Comparison of ENCODE assay signal across 1 cellular context in the genomic region with DNA sequence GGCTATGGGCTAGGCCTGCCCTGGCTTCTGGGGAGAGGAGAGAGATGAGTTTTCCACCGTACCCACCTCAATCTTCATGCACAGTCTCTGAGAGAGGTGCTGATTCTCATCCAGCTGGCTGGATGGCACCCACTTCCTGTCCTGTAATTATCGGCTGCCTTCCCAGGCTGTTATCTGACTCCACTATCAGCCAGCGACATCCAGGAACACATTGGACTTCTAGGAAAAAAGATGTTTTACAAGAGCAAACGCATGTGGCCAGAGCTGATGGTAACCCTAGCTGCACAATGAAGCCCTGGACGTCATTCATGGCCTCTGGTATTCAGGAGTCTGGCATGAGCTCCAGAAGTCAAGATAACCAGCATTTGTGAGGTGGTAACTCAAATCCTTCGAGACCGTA.
A peak's percentile ranks its signal among the peaks of the same experiment; 100 is the strongest.
TF ChIP-seq lines count a peak whose summit lies in the region.

No MANE protein-coding gene starts in this region.

TF ChIP-seq in K562, 482 proteins besides CTCF, POLR2A, EP300 and RAD21 (continued from another document and continues in another):
- TF ChIP-seq ETS2 (tag; IDR thresholded peaks at IDR 0.05; ENCODE audit: borderline replicate concordance, poor library complexity, severe bottlenecking) = no peak
- peak; percentile 24 to 34; a peak in 1 of 4 replicates for TF ChIP-seq TRIM24 (IDR thresholded peaks at IDR 0.05)
- TF ChIP-seq C11orf30 (IDR thresholded peaks at IDR 0.05; ENCODE audit: low read depth) = no peak
- TF ChIP-seq TBL1XR1 (IDR thresholded peaks at IDR 0.05; ENCODE audit: low read length in 2 of 2) = 0 out of 4 replicates have a peak, but pooled peaks of 1 of the 2 experiments have one; percentile 27
- no peak for TF ChIP-seq MCM5 (IDR thresholded peaks at IDR 0.05; ENCODE audit: low read depth)
- TF ChIP-seq, protein P1, sequence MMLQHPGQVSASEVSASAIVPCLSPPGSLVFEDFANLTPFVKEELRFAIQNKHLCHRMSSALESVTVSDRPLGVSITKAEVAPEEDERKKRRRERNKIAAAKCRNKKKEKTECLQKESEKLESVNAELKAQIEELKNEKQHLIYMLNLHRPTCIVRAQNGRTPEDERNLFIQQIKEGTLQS (IDR thresholded peaks at IDR 0.05) = no peak
- TF ChIP-seq, protein P1 (CRISPR knock-in tag; conservative IDR thresholded peaks at IDR 0.05) = no peak
- TF ChIP-seq ZC3H4 (CRISPR knock-in tag; IDR thresholded peaks at IDR 0.05; ENCODE audit: borderline replicate concordance) = no peak
- no peak for TF ChIP-seq PTRF (tag; IDR thresholded peaks at IDR 0.05)
- TF ChIP-seq NELFE (IDR thresholded peaks at IDR 0.05; ENCODE audit: insufficient read depth, insufficient read length) = no peak
- TF ChIP-seq ZNF436 (CRISPR knock-in tag; IDR thresholded peaks at IDR 0.05) = no peak
- peak; percentile 55 for TF ChIP-seq CBFA2T2 (conservative IDR thresholded peaks at IDR 0.05)
- TF ChIP-seq, protein P2, sequence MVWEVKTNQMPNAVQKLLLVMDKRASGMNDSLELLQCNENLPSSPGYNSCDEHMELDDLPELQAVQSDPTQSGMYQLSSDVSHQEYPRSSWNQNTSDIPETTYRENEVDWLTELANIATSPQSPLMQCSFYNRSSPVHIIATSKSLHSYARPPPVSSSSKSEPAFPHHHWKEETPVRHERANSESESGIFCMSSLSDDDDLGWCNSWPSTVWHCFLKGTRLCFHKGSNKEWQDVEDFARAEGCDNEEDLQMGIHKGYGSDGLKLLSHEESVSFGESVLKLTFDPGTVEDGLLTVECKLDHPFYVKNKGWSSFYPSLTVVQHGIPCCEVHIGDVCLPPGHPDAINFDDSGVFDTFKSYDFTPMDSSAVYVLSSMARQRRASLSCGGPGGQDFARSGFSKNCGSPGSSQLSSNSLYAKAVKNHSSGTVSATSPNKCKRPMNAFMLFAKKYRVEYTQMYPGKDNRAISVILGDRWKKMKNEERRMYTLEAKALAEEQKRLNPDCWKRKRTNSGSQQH (CRISPR knock-in tag; IDR thresholded peaks at IDR 0.05) = no peak
- TF ChIP-seq, protein P3, sequence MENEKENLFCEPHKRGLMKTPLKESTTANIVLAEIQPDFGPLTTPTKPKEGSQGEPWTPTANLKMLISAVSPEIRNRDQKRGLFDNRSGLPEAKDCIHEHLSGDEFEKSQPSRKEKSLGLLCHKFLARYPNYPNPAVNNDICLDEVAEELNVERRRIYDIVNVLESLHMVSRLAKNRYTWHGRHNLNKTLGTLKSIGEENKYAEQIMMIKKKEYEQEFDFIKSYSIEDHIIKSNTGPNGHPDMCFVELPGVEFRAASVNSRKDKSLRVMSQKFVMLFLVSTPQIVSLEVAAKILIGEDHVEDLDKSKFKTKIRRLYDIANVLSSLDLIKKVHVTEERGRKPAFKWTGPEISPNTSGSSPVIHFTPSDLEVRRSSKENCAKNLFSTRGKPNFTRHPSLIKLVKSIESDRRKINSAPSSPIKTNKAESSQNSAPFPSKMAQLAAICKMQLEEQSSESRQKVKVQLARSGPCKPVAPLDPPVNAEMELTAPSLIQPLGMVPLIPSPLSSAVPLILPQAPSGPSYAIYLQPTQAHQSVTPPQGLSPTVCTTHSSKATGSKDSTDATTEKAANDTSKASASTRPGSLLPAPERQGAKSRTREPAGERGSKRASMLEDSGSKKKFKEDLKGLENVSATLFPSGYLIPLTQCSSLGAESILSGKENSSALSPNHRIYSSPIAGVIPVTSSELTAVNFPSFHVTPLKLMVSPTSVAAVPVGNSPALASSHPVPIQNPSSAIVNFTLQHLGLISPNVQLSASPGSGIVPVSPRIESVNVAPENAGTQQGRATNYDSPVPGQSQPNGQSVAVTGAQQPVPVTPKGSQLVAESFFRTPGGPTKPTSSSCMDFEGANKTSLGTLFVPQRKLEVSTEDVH (IDR thresholded peaks at IDR 0.05; ENCODE audit: low read depth, partially characterized antibody) = no peak
- no peak for TF ChIP-seq TAF9B (IDR thresholded peaks at IDR 0.05; ENCODE audit: partially characterized antibody)
- TF ChIP-seq JUND (IDR thresholded peaks at IDR 0.05; ENCODE audit: borderline replicate concordance, low read depth, low read length) = peak; percentile 38; the same call in 1 of the 2 replicates
- TF ChIP-seq JUND (tag; IDR thresholded peaks at IDR 0.05; ENCODE audit: borderline replicate concordance, low read depth, low read length) = peak; percentile 57; the same call in 1 of the 3 replicates
- no peak for TF ChIP-seq MYNN (IDR thresholded peaks at IDR 0.05)
- no peak for TF ChIP-seq MYNN (CRISPR knock-in tag; IDR thresholded peaks at IDR 0.05)
- TF ChIP-seq MTA1 (IDR thresholded peaks at IDR 0.05; ENCODE audit: borderline replicate concordance) = no peak
- no peak for TF ChIP-seq CAMTA2 (CRISPR knock-in tag; conservative IDR thresholded peaks at IDR 0.05)
- TF ChIP-seq TAF1 (IDR thresholded peaks at IDR 0.05; ENCODE audit: control insufficient read depth, extremely low read depth, insufficient read depth, low read length, severe bottlenecking) = no peak
- TF ChIP-seq, protein P4, sequence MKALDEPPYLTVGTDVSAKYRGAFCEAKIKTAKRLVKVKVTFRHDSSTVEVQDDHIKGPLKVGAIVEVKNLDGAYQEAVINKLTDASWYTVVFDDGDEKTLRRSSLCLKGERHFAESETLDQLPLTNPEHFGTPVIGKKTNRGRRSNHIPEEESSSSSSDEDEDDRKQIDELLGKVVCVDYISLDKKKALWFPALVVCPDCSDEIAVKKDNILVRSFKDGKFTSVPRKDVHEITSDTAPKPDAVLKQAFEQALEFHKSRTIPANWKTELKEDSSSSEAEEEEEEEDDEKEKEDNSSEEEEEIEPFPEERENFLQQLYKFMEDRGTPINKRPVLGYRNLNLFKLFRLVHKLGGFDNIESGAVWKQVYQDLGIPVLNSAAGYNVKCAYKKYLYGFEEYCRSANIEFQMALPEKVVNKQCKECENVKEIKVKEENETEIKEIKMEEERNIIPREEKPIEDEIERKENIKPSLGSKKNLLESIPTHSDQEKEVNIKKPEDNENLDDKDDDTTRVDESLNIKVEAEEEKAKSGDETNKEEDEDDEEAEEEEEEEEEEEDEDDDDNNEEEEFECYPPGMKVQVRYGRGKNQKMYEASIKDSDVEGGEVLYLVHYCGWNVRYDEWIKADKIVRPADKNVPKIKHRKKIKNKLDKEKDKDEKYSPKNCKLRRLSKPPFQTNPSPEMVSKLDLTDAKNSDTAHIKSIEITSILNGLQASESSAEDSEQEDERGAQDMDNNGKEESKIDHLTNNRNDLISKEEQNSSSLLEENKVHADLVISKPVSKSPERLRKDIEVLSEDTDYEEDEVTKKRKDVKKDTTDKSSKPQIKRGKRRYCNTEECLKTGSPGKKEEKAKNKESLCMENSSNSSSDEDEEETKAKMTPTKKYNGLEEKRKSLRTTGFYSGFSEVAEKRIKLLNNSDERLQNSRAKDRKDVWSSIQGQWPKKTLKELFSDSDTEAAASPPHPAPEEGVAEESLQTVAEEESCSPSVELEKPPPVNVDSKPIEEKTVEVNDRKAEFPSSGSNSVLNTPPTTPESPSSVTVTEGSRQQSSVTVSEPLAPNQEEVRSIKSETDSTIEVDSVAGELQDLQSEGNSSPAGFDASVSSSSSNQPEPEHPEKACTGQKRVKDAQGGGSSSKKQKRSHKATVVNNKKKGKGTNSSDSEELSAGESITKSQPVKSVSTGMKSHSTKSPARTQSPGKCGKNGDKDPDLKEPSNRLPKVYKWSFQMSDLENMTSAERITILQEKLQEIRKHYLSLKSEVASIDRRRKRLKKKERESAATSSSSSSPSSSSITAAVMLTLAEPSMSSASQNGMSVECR (CRISPR knock-in tag; IDR thresholded peaks at IDR 0.05) = no peak
- TF ChIP-seq NCOA6 (IDR thresholded peaks at IDR 0.05) = no peak
- no peak for TF ChIP-seq ZC3H11A (IDR thresholded peaks at IDR 0.05; ENCODE audit: low read depth, low read length)
- TF ChIP-seq CHD4 (IDR thresholded peaks at IDR 0.05; ENCODE audit: insufficient read depth, insufficient replicate concordance, low read depth, low read length, poor library complexity, severe bottlenecking) = no peak
- TF ChIP-seq BCL6 (CRISPR knock-in tag; IDR thresholded peaks at IDR 0.05) = peak; percentile 94; the same call in 1 of the 2 replicates
- no peak for TF ChIP-seq ZFX (CRISPR knock-in tag; IDR thresholded peaks at IDR 0.05)
- TF ChIP-seq MTA3 (IDR thresholded peaks at IDR 0.05; ENCODE audit: borderline replicate concordance) = 0 out of 2 replicates have a peak, but pooled peaks have one; percentile 28
- TF ChIP-seq ZNF12 (CRISPR knock-in tag; IDR thresholded peaks at IDR 0.05) = no peak
- TF ChIP-seq, protein P5, sequence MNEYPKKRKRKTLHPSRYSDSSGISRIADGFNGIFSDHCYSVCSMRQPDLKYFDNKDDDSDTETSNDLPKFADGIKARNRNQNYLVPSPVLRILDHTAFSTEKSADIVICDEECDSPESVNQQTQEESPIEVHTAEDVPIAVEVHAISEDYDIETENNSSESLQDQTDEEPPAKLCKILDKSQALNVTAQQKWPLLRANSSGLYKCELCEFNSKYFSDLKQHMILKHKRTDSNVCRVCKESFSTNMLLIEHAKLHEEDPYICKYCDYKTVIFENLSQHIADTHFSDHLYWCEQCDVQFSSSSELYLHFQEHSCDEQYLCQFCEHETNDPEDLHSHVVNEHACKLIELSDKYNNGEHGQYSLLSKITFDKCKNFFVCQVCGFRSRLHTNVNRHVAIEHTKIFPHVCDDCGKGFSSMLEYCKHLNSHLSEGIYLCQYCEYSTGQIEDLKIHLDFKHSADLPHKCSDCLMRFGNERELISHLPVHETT (CRISPR knock-in tag; conservative IDR thresholded peaks at IDR 0.05 in 1 of 2, IDR thresholded peaks at IDR 0.05 in 1 of 2) = no peak
- TF ChIP-seq, protein P6, sequence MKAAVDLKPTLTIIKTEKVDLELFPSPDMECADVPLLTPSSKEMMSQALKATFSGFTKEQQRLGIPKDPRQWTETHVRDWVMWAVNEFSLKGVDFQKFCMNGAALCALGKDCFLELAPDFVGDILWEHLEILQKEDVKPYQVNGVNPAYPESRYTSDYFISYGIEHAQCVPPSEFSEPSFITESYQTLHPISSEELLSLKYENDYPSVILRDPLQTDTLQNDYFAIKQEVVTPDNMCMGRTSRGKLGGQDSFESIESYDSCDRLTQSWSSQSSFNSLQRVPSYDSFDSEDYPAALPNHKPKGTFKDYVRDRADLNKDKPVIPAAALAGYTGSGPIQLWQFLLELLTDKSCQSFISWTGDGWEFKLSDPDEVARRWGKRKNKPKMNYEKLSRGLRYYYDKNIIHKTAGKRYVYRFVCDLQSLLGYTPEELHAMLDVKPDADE (conservative IDR thresholded peaks at IDR 0.05; ENCODE audit: control insufficient read depth, low read depth, low read length) = no peak
- TF ChIP-seq XRCC3 (IDR thresholded peaks at IDR 0.05) = no peak
- no peak for TF ChIP-seq ZNF785 (CRISPR knock-in tag; IDR thresholded peaks at IDR 0.05)
- TF ChIP-seq RNF2 (IDR thresholded peaks at IDR 0.05) = no peak
- TF ChIP-seq DPF2 (IDR thresholded peaks at IDR 0.05) = peak; percentile 36
- TF ChIP-seq THRA (IDR thresholded peaks at IDR 0.05) = no peak
- TF ChIP-seq, protein P7, sequence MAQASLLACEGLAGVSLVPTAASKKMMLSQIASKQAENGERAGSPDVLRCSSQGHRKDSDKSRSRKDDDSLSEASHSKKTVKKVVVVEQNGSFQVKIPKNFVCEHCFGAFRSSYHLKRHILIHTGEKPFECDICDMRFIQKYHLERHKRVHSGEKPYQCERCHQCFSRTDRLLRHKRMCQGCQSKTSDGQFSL (CRISPR knock-in tag; IDR thresholded peaks at IDR 0.05) = no peak
- TF ChIP-seq, protein P7 (tag; IDR thresholded peaks at IDR 0.05) = no peak
- TF ChIP-seq GABPB2 (CRISPR knock-in tag; conservative IDR thresholded peaks at IDR 0.05) = no peak
- no peak for TF ChIP-seq SMAD1 (IDR thresholded peaks at IDR 0.05; ENCODE audit: low read depth, low read length, partially characterized antibody)
- TF ChIP-seq CBX3 (IDR thresholded peaks at IDR 0.05; ENCODE audit: borderline replicate concordance in 1 of 2, low read length in 2 of 2) = no peak
- TF ChIP-seq RB1 (IDR thresholded peaks at IDR 0.05; ENCODE audit: low read depth) = no peak
- TF ChIP-seq CC2D1A (IDR thresholded peaks at IDR 0.05) = no peak
- TF ChIP-seq, protein P8, sequence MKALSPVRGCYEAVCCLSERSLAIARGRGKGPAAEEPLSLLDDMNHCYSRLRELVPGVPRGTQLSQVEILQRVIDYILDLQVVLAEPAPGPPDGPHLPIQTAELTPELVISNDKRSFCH (CRISPR knock-in tag; IDR thresholded peaks at IDR 0.05) = no peak
- TF ChIP-seq, protein P8 (tag; IDR thresholded peaks at IDR 0.05) = peak; percentile 53
- TF ChIP-seq NFRKB (IDR thresholded peaks at IDR 0.05; ENCODE audit: low read depth) = no peak
- TF ChIP-seq NCOA1 (IDR thresholded peaks at IDR 0.05; ENCODE audit: low read depth) = 0 out of 2 replicates have a peak, but pooled peaks have one; percentile 28
- TF ChIP-seq KDM2B (CRISPR knock-in tag; IDR thresholded peaks at IDR 0.05) = no peak
- TF ChIP-seq CHD2 (IDR thresholded peaks at IDR 0.05; ENCODE audit: low read depth, low read length) = no peak
- TF ChIP-seq CTBP1 (IDR thresholded peaks at IDR 0.05; ENCODE audit: borderline replicate concordance) = peak; percentile 88
- no peak for TF ChIP-seq KAT8 (IDR thresholded peaks at IDR 0.05; ENCODE audit: low read depth)
- no peak for TF ChIP-seq YBX1 (IDR thresholded peaks at IDR 0.05)
- no peak for TF ChIP-seq LARP7 (IDR thresholded peaks at IDR 0.05)
- TF ChIP-seq GABPA (tag; conservative IDR thresholded peaks at IDR 0.05; ENCODE audit: low read depth) = 0 out of 2 replicates have a peak, but pooled peaks have one; percentile 25
- TF ChIP-seq IRF9 (tag; IDR thresholded peaks at IDR 0.05) = no peak
- peak; percentile 62 for TF ChIP-seq TAL1 (IDR thresholded peaks at IDR 0.05)
